9 cellular contexts compared by ENCODE assay signal in the genomic region with DNA sequence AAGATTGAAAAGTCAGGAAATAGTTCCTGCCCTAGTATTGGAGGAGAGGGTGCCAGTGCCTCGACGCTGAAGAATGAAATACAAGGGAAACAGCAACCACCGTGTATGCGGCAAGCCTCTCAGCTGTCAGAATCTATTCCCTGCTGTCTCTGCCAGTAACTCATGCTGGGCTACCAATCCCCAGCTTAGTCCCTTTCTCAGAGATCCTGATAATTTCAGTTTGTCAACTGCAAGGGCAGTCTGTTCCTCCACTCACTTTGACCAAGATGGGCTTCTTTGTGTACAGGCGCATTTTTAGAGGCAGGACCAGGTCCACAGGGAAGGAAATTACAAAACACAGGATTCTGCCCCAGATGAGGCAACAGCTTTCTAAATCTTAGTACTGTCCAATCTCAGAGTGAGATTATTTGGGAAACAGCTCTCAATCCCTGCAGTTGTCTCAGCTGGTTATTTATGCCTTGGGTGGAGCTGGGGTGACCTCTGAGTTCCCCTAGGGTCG. TPM values are rescaled to one million over a fixed set of nuclear protein-coding genes. Genes with fewer than 3 reads are reported as not detected.
A peak's percentile ranks its signal among the peaks of the same experiment; 100 is the strongest.
DNase-seq lines count a peak whose midpoint lies in the region; ATAC-seq and TF ChIP-seq lines count a peak whose summit lies in the region.
"Had no signal": no experiment of that assay in that cellular context is flagged by ENCODE, and none has a peak within 500 bp of the region (broad histone marks: within the 10 kb centered on the region; RNA-seq: fewer than 3 reads in every experiment).

No MANE protein-coding gene starts in this region.

- H3K36me3 ChIP-seq in ES-I3 (ENCODE audit: insufficient read depth, low read length) (no peaks in the 10 kb centered on the region), PC-3 (ENCODE audit: low read depth, low read length) (no peaks in the 10 kb centered on the region), esophagus (ENCODE audit: control insufficient read depth in 2 of 2, insufficient read depth in 2 of 2, low read length in 1 of 2) (no peaks in the 10 kb centered on the region), sigmoid colon (no peaks in the 10 kb centered on the region), BE2C (no peaks in the 10 kb centered on the region)

- peaks cover 7% of the 10 kb centered on the region for H3K4me1 ChIP-seq in ES-I3 (ENCODE audit: insufficient read depth, low read length)
- peaks cover 37% of the 10 kb centered on the region for H3K4me1 ChIP-seq in PC-3 (ENCODE audit: insufficient read depth, low read length)
- no peaks in the 10 kb centered on the region for H3K4me1 ChIP-seq in esophagus (ENCODE audit: control insufficient read depth in 2 of 2, insufficient read depth in 2 of 2, low read length in 1 of 2)
- H3K4me1 ChIP-seq in sigmoid colon: peaks cover 0 to 26% (median 17%) of the 10 kb centered on the region in 4 donors
- peaks cover 12% of the 10 kb centered on the region for H3K4me1 ChIP-seq in BE2C

- H3K27me3 ChIP-seq in PC-3 (ENCODE audit: low read length): no peaks in the 10 kb centered on the region
- no peaks in the 10 kb centered on the region for H3K27me3 ChIP-seq in esophagus (ENCODE audit: control insufficient read depth in 1 of 2, insufficient read depth in 2 of 2, low read length in 2 of 2)
- H3K27me3 ChIP-seq in sigmoid colon: no peaks in the 10 kb centered on the region
- H3K27me3 ChIP-seq in BE2C: no peaks in the 10 kb centered on the region

- WGBS in esophagus, 2 donors: 35 to 45% methylated on average over 6 of the region's 6 CpGs
- 50 to 74% methylated on average over 6 of the region's 6 CpGs for WGBS in sigmoid colon, 2 donors

- DNase-seq in PC-3 (no peak), sigmoid colon (no peak), BE2C (no peak), NAMALWA (ENCODE audit: low spot score) (no peak), NCI-H1092 treated with DMSO at 0.1 percent for 48 hours (lab: John Stamatoyannopoulos, UW) (no peak)
- DNase-seq: NCI-H2029 had no signal

- no peak overlapping the region for H2AFZ ChIP-seq in PC-3 (ENCODE audit: low read length)

- no TSS peak for BruUV-seq in PC-3 (replicated peaks; lab: Mats Ljungman, UMichigan)

- H3F3A ChIP-seq in PC-3 (ENCODE audit: low read length, unreplicated experiment): no peaks in the 10 kb centered on the region

- H3K9ac ChIP-seq in ES-I3 (ENCODE audit: low read depth, low read length) (peak overlapping the region; percentile 62), PC-3 (ENCODE audit: low read length) (peak overlapping the region; percentile 99; the same call in 1 of the 2 replicates)

- POLR2A ChIA-PET in PC-3 (lab: Charles Lee; ENCODE audit: unreplicated experiment): interaction anchor here (0.6 kb wide), 2 partner anchors 137 to 1430 kb away, joined by 4 to 8 read pairs; no protein-coding TSS in a partner anchor

- TF ChIP-seq EP300 in sigmoid colon (IDR thresholded peaks at IDR 0.05): no peak

- H3K4me3 ChIP-seq in PC-3 (ENCODE audit: low read length) (peak overlapping the region; percentile 85), esophagus (ENCODE audit: low read depth in 1 of 2, low read length in 2 of 2) (peak overlapping the region in 1 of 2 donors; percentile 59), sigmoid colon (no peak overlapping the region), BE2C (ENCODE audit: low read depth, low read length) (no peak overlapping the region)

- no peaks in the 10 kb centered on the region for H3K9me2 ChIP-seq in PC-3 (replicated peaks; ENCODE audit: low read length)

- no peak overlapping the region for H3K27ac ChIP-seq in PC-3 (ENCODE audit: low read length)
- H3K27ac ChIP-seq in esophagus (ENCODE audit: low read depth in 2 of 2, low read length in 1 of 2): peak overlapping the region; percentile 39 to 96
- H3K27ac ChIP-seq in sigmoid colon: peak overlapping the region; percentile 8 to 93 (median 82)

- no peaks in the 10 kb centered on the region for H3K9me3 ChIP-seq in ES-I3 (ENCODE audit: control insufficient read depth, insufficient read depth, low read length)
- H3K9me3 ChIP-seq in PC-3 (ENCODE audit: low read length): no peaks in the 10 kb centered on the region
- no peaks in the 10 kb centered on the region for H3K9me3 ChIP-seq in esophagus (ENCODE audit: control insufficient read depth in 2 of 2, insufficient read depth in 1 of 2, low read depth in 1 of 2, low read length in 1 of 2)
- no peaks in the 10 kb centered on the region for H3K9me3 ChIP-seq in sigmoid colon
- no peaks in the 10 kb centered on the region for H3K9me3 ChIP-seq in BE2C

- ATAC-seq in PC-3: no peak
- no peak for ATAC-seq in HG02759 (IDR thresholded peaks at IDR 0.05; ENCODE audit: unreplicated experiment)

- CTCF ChIA-PET in PC-3 (lab: Charles Lee): no interaction called here

- TF ChIP-seq POLR2A in sigmoid colon (IDR thresholded peaks at IDR 0.05): no peak

- H3K4me2 ChIP-seq in PC-3 (ENCODE audit: low read length): peak overlapping the region; percentile 83

- TF ChIP-seq CTCF in PC-3 (conservative IDR thresholded peaks at IDR 0.05; ENCODE audit: low read depth, low read length) (no peak), sigmoid colon (IDR thresholded peaks at IDR 0.05) (no peak), BE2C (IDR thresholded peaks at IDR 0.05; ENCODE audit: low read depth, low read length) (no peak)

- H3K79me2 ChIP-seq in PC-3 (ENCODE audit: low read length): peaks cover 82% of the 10 kb centered on the region

- peaks cover 7% of the 10 kb centered on the region; the same call in 1 of the 2 replicates for H4K20me1 ChIP-seq in PC-3 (ENCODE audit: low read length)

- intact Hi-C loops in PC-3 (cut with micrococcal nuclease): no loop called here
- intact Hi-C loops in sigmoid colon (cut with DNase I): no loop called here

RNA-seq across cellular contexts. Expression of a gene that starts 1.3 kb away (rescaled TPM):
- total RNA-seq in PC-3 (2014; rRNA removed) (193 and 251 TPM in 2 replicates), sigmoid colon (10 to 100 TPM; 14.5 to 56.0 (median 30.3) TPM)
- polyA plus RNA-seq in esophagus (100 to 1,000 TPM in 1 of 2 donors, 10 to 100 TPM in 1; 68.5 to 161 TPM), sigmoid colon (100 to 1,000 TPM; 113 to 250 (median 166) TPM)
- polyA plus RNA-seq in BE2C (2012; ENCODE audit: insufficient read depth, insufficient read length, low read depth): 25.0 TPM

RNA-seq across cellular contexts. Expression of a gene that starts 29.7 kb away (rescaled TPM):
- total RNA-seq in PC-3 (2014; rRNA removed) (31.9 and 45.1 TPM in 2 replicates), sigmoid colon (10 to 100 TPM; 31.0 to 40.0 (median 35.7) TPM)
- polyA plus RNA-seq in esophagus (10 to 100 TPM; 14.7 to 49.5 TPM), sigmoid colon (10 to 100 TPM; 21.0 to 49.1 (median 36.0) TPM)
- polyA plus RNA-seq in BE2C (2012; ENCODE audit: insufficient read depth, insufficient read length, low read depth): 205 TPM

RNA-seq across cellular contexts. Expression of a gene that starts 37.1 kb away (rescaled TPM):
- 15.8 and 17.1 TPM in 2 replicates for total RNA-seq in PC-3 (2014; rRNA removed)
- 10 to 100 TPM; 17.7 to 18.5 TPM for polyA plus RNA-seq in esophagus
- 10 to 100 TPM; 11.4 to 23.9 (median 19.9) TPM for total RNA-seq in sigmoid colon
- polyA plus RNA-seq in sigmoid colon: 10 to 100 TPM; 28.8 to 59.0 (median 37.9) TPM
- 20.8 TPM for polyA plus RNA-seq in BE2C (2012; ENCODE audit: insufficient read depth, insufficient read length, low read depth)
